Comparison of ENCODE assay signal across 8 cellular contexts in genomic region chr10:73873843-73874215, GRCh38. TPM values are rescaled to one million over a fixed set of nuclear protein-coding genes. Genes with fewer than 3 reads are reported as not detected.
DNase-seq lines count a peak whose midpoint lies in the region; ATAC-seq, FAIRE-seq and TF ChIP-seq lines count a peak whose summit lies in the region.

No MANE protein-coding gene starts in this region.

- no peak for TF ChIP-seq POLR2A in HepG2 (IDR thresholded peaks at IDR 0.05; ENCODE audit: insufficient read depth in 1 of 2, low read depth in 2 of 2, low read length in 2 of 2)

- no peaks in the 10 kb centered on the region for H3K9me3 ChIP-seq in CD8-positive, alpha-beta memory T cell (ENCODE audit: low read length)
- H3K9me3 ChIP-seq in HEK293 (ENCODE audit: control insufficient read depth, insufficient read depth, low read depth, low read length) (no peaks in the 10 kb centered on the region), HepG2 (ENCODE audit: low read length) (no peaks in the 10 kb centered on the region)

- no peak for TF ChIP-seq RAD21 in HepG2 (CRISPR knock-in tag; IDR thresholded peaks at IDR 0.05)

- POLR2A ChIA-PET in CD8-positive, alpha-beta memory T cell (lab: Charles Lee) = interaction anchor here (1.0 to 2.1 kb wide), 4 partner anchors 11 to 24 kb away, joined by 3 to 10 read pairs (median 5); no protein-coding TSS in a partner anchor
- POLR2A ChIA-PET in HEK293 (lab: Yijun Ruan, JAX) (interaction anchor here (1.1 to 2.0 kb wide), 2 partner anchors 12 to 93 kb away, joined by 3 to 4 read pairs; no protein-coding TSS in a partner anchor), HepG2 (lab: Yijun Ruan, JAX) (interaction anchor here (0.9 to 3.2 kb wide), 4 partner anchors 10 to 55 kb away, joined by 3 to 23 read pairs (median 5); no protein-coding TSS in a partner anchor)

- no peaks in the 10 kb centered on the region for H3K27me3 Mint-ChIP-seq in CD8-positive, alpha-beta memory T cell
- H3K27me3 Mint-ChIP-seq in activated naive CD4-positive, alpha-beta T cell treated with anti-CD3 and anti-CD28 coated beads, Interleukin-2, amount 50 U/mL, for 24 hours = no peaks in the 10 kb centered on the region

- no peak overlapping the region; the same call in 1 of the 2 replicates for H3K4me2 ChIP-seq in HepG2 (ENCODE audit: low read depth, low read length)

- no peak overlapping the region for H2AFZ ChIP-seq in HepG2 (ENCODE audit: low read length)

- FAIRE-seq in HepG2 (lab: Jason Lieb, UNC) = no peak

- 0% methylated on average over 1 of the region's 39 CpGs for WGBS in HepG2 (ENCODE audit: low lambda C conversion rate)

- H4K20me1 ChIP-seq in HepG2 (ENCODE audit: insufficient read depth, low read length) = peaks cover 13% of the 10 kb centered on the region; the same call in 1 of the 2 replicates

- H3K4me3 Mint-ChIP-seq in CD8-positive, alpha-beta memory T cell = peak overlapping the region in 5 of 7 donors; percentile 39 to 82 (median 60)
- peak overlapping the region; percentile 47 for H3K4me3 Mint-ChIP-seq in activated naive CD4-positive, alpha-beta T cell treated with anti-CD3 and anti-CD28 coated beads, Interleukin-2, amount 50 U/mL, for 24 hours

- TF ChIP-seq CTCF in HEK293 (tag by site-specific recombination; IDR thresholded peaks at IDR 0.05) (no peak), HepG2 (CRISPR knock-in tag; IDR thresholded peaks at IDR 0.05) (no peak)

- peak in 1 of 5 donors; percentile 9 for DNase-seq in CD8-positive, alpha-beta memory T cell
- no peak for DNase-seq in HepG2 (ENCODE audit: low spot score)
- DNase-seq in NCI-H446 (lab: John Stamatoyannopoulos, UW) = no peak
- DNase-seq in stimulated activated CD4-positive, alpha-beta T cell treated with anti-CD3 and anti-CD28 coated beads, Interleukin-4, amount 100 ng/mL, for 24 hours = no peak

- H3K36me3 Mint-ChIP-seq in CD8-positive, alpha-beta memory T cell = peaks cover 0 to 43% (median 4%) of the 10 kb centered on the region in 3 donors
- H3K36me3 Mint-ChIP-seq in activated naive CD4-positive, alpha-beta T cell treated with anti-CD3 and anti-CD28 coated beads, Interleukin-2, amount 50 U/mL, for 24 hours = peaks cover 4% of the 10 kb centered on the region

- no peak overlapping the region for H3K27ac Mint-ChIP-seq in CD8-positive, alpha-beta memory T cell
- no peak overlapping the region for H3K27ac Mint-ChIP-seq in activated naive CD4-positive, alpha-beta T cell treated with anti-CD3 and anti-CD28 coated beads, Interleukin-2, amount 50 U/mL, for 24 hours

- H3K27me3 ChIP-seq in CD8-positive, alpha-beta memory T cell (ENCODE audit: insufficient read depth, low read length, poor library complexity, severe bottlenecking) = no peaks in the 10 kb centered on the region
- no peaks in the 10 kb centered on the region; a peak in 2 of 5 replicates for H3K27me3 ChIP-seq in HepG2 (ENCODE audit: control insufficient read depth in 1 of 2, insufficient read depth in 2 of 2, low read length in 2 of 2)

- H3K4me3 ChIP-seq in CD8-positive, alpha-beta memory T cell (ENCODE audit: low read length) = no peak overlapping the region
- peak overlapping the region; percentile 77 for H3K4me3 ChIP-seq in HEK293 (ENCODE audit: low read depth, low read length)
- H3K4me3 ChIP-seq in HepG2 (replicated peaks in 1 of 3; ENCODE audit: insufficient read depth in 1 of 3, low read depth in 2 of 3, low read length in 3 of 3) = peak overlapping the region; percentile 61 to 80 (median 80); a peak in 4 of 6 replicates

- TF ChIP-seq EP300 in HepG2 (IDR thresholded peaks at IDR 0.05; ENCODE audit: low read depth in 2 of 2, low read length in 2 of 2) (no peak), HepG2 (CRISPR knock-in tag; IDR thresholded peaks at IDR 0.05; ENCODE audit: borderline replicate concordance) (no peak)

- no peak overlapping the region for H3K27ac ChIP-seq in CD8-positive, alpha-beta memory T cell (ENCODE audit: low read depth, low read length)
- H3K27ac ChIP-seq in HEK293 (ENCODE audit: extremely low read depth, low read depth, low read length) (no peak overlapping the region), HepG2 (ENCODE audit: extremely low read length, insufficient read depth, low read length) (no peak overlapping the region)

- peaks cover 19% of the 10 kb centered on the region for H3K79me2 ChIP-seq in HepG2 (ENCODE audit: insufficient read depth, low read length)

- H3K9me3 Mint-ChIP-seq in CD8-positive, alpha-beta memory T cell = no peaks in the 10 kb centered on the region
- no peaks in the 10 kb centered on the region for H3K9me3 Mint-ChIP-seq in activated naive CD4-positive, alpha-beta T cell treated with anti-CD3 and anti-CD28 coated beads, Interleukin-2, amount 50 U/mL, for 24 hours

- CTCF ChIA-PET in CD8-positive, alpha-beta memory T cell (lab: Charles Lee) = interaction anchor here (1.4 to 8.3 kb wide), 5 partner anchors 11 to 66 kb away, joined by 4 to 201 read pairs (median 12); no protein-coding TSS in a partner anchor
- CTCF ChIA-PET in HEK293 (lab: Yijun Ruan, JAX) (interaction anchor here (1.0 to 11.0 kb wide), 2 partner anchors 26 to 67 kb away, joined by 3 to 267 read pairs; no protein-coding TSS in a partner anchor), HepG2 (lab: Yijun Ruan, JAX; ENCODE audit: low intra/inter-chr PET ratio, low total read pairs) (no interaction called here)

- no TSS peak for BruUV-seq in HepG2 (replicated peaks; lab: Mats Ljungman, UMichigan)

- peaks cover 9% of the 10 kb centered on the region for H3K36me3 ChIP-seq in CD8-positive, alpha-beta memory T cell (ENCODE audit: insufficient read depth, low read length)
- H3K36me3 ChIP-seq in HEK293 (ENCODE audit: control insufficient read depth in 2 of 2, insufficient read depth in 1 of 2, low read length in 2 of 2) = peaks cover 0 to 34% of the 10 kb centered on the region in 2 experiments; a peak in 1 of 3 replicates
- peaks cover 0 to 18% of the 10 kb centered on the region in 2 experiments; a peak in 1 of 5 replicates for H3K36me3 ChIP-seq in HepG2 (replicated peaks in 1 of 2; ENCODE audit: control insufficient read depth in 1 of 2, insufficient read depth in 2 of 2, low read length in 2 of 2)

- H3K4me1 ChIP-seq in CD8-positive, alpha-beta memory T cell (ENCODE audit: insufficient read depth, low read length) = peaks cover 51% of the 10 kb centered on the region
- H3K4me1 ChIP-seq in HEK293 (ENCODE audit: control insufficient read depth, insufficient read depth, low read length) = peaks cover 8% of the 10 kb centered on the region
- peaks cover 44% of the 10 kb centered on the region for H3K4me1 ChIP-seq in HepG2 (ENCODE audit: insufficient read depth, low read length)

- ATAC-seq in HepG2 (no peak), HG02798 (IDR thresholded peaks at IDR 0.05; ENCODE audit: poor library complexity, unreplicated experiment) (no peak), HG02610 (IDR thresholded peaks at IDR 0.05; ENCODE audit: unreplicated experiment) (no peak)

- 0 out of 2 replicates have a peak overlapping the region, but pooled peaks have one; percentile 14 for H3K9ac ChIP-seq in HepG2 (ENCODE audit: insufficient read depth, low read depth, low read length)

- in situ Hi-C loops in HepG2 (cut with HindIII; ENCODE audit: extremely low pct_ligation_motif_present, low pct_unique_long_range_greater_than_20kb) = no loop called here

- H3K4me1 Mint-ChIP-seq in CD8-positive, alpha-beta memory T cell = peaks cover 50 to 78% (median 50%) of the 10 kb centered on the region in 3 donors
- peaks cover 80% of the 10 kb centered on the region for H3K4me1 Mint-ChIP-seq in activated naive CD4-positive, alpha-beta T cell treated with anti-CD3 and anti-CD28 coated beads, Interleukin-2, amount 50 U/mL, for 24 hours

- intact Hi-C loops in HepG2 (cut with micrococcal nuclease; ENCODE audit: unreplicated experiment) = no loop called here

RNA-seq across cellular contexts. Expression of gene CAMK2G, which starts 0.5 kb away (rescaled TPM):
- 10 to 100 TPM; 17.3 to 17.5 TPM for total RNA-seq in CD8-positive, alpha-beta memory T cell
- polyA plus RNA-seq in CD8-positive, alpha-beta memory T cell = 8.1 TPM
- total RNA-seq in HepG2 (2016; rRNA removed; fragmentation: Illumina TruSeq; extraction: Trizol) = 13.0 and 15.9 TPM in 2 replicates
- 4.7 and 5.8 TPM in 2 replicates for total RNA-seq in HepG2 (2016; cell fraction: cytosol; rRNA removed; fragmentation: Illumina TruSeq; extraction: Trizol; ENCODE audit: low read depth)
- total RNA-seq in HepG2 (2016; cell fraction: insoluble cytoplasmic fraction; rRNA removed; fragmentation: Illumina TruSeq; extraction: Trizol) = 10.6 and 15.6 TPM in 2 replicates
- total RNA-seq in HepG2 (2016; cell fraction: membrane; rRNA removed; fragmentation: Illumina TruSeq; extraction: Trizol) = 10.3 and 11.5 TPM in 2 replicates
- 16.8 and 19.6 TPM in 2 replicates for total RNA-seq in HepG2 (2016; cell fraction: nucleus; rRNA removed; fragmentation: Illumina TruSeq; extraction: Trizol)
- polyA plus RNA-seq in HepG2 (2011; rRNA removed) = 18.8 and 19.3 TPM in 2 replicates
- 15.0 and 15.2 TPM in 2 replicates for polyA plus RNA-seq in HepG2 (2011; cell fraction: cytosol; rRNA removed)
- 53.3 and 57.3 TPM in 2 replicates for polyA plus RNA-seq in HepG2 (2011; cell fraction: nucleus; rRNA removed)
- 10.4 and 10.5 TPM in 2 replicates for polyA plus RNA-seq in HepG2 (2012)
- polyA plus RNA-seq in HepG2 (2016; cell fraction: cytosol; fragmentation: Illumina TruSeq; extraction: Trizol; ENCODE audit: low read depth) = 4.0 TPM in 2 replicates
- 9.8 and 10.5 TPM in 2 replicates for polyA plus RNA-seq in HepG2 (2016; cell fraction: insoluble cytoplasmic fraction; fragmentation: Illumina TruSeq; extraction: Trizol; ENCODE audit: low read depth)
- 5.7 and 6.7 TPM in 2 replicates for polyA plus RNA-seq in HepG2 (2016; cell fraction: membrane; fragmentation: Illumina TruSeq; extraction: Trizol; ENCODE audit: low read depth)
- 46.0 and 46.5 TPM in 2 replicates for polyA plus RNA-seq in HepG2 (2016; cell fraction: nucleus; fragmentation: Illumina TruSeq; extraction: Trizol; ENCODE audit: insufficient read depth, low read depth)
- 17.4 and 41.1 TPM in 2 replicates for polyA minus RNA-seq in HepG2 (2011; rRNA and poly(A)+ RNA removed; ENCODE audit: low replicate concordance)
- 7.7 and 8.2 TPM in 2 replicates for polyA minus RNA-seq in HepG2 (2011; cell fraction: cytosol; rRNA and poly(A)+ RNA removed)
- 17.5 and 19.6 TPM in 2 replicates for polyA minus RNA-seq in HepG2 (2011; cell fraction: nucleus; rRNA and poly(A)+ RNA removed)

RNA-seq across cellular contexts. Expression of gene PLAU, which starts 37.1 kb away (rescaled TPM):
- 1 to 10 TPM; 1.2 to 1.6 TPM for total RNA-seq in CD8-positive, alpha-beta memory T cell
- polyA plus RNA-seq in CD8-positive, alpha-beta memory T cell = not detected
- 4.8 and 11.2 TPM in 2 replicates for total RNA-seq in HepG2 (2016; rRNA removed; fragmentation: Illumina TruSeq; extraction: Trizol)
- total RNA-seq in HepG2 (2016; cell fraction: cytosol; rRNA removed; fragmentation: Illumina TruSeq; extraction: Trizol; ENCODE audit: low read depth) = 1.9 and 6.6 TPM in 2 replicates
- 5.2 and 16.9 TPM in 2 replicates for total RNA-seq in HepG2 (2016; cell fraction: insoluble cytoplasmic fraction; rRNA removed; fragmentation: Illumina TruSeq; extraction: Trizol)
- total RNA-seq in HepG2 (2016; cell fraction: membrane; rRNA removed; fragmentation: Illumina TruSeq; extraction: Trizol) = 4.7 and 7.7 TPM in 2 replicates
- total RNA-seq in HepG2 (2016; cell fraction: nucleus; rRNA removed; fragmentation: Illumina TruSeq; extraction: Trizol) = 9.1 and 18.5 TPM in 2 replicates
- 0.37 and 0.45 TPM in 2 replicates for polyA plus RNA-seq in HepG2 (2011; rRNA removed)
- 0.39 and 0.50 TPM in 2 replicates for polyA plus RNA-seq in HepG2 (2011; cell fraction: cytosol; rRNA removed)
- polyA plus RNA-seq in HepG2 (2011; cell fraction: nucleus; rRNA removed) = 0.51 and 0.62 TPM in 2 replicates
- 0.13 and 0.16 TPM in 2 replicates for polyA plus RNA-seq in HepG2 (2012)
- 1.0 and 2.5 TPM in 2 replicates for polyA plus RNA-seq in HepG2 (2016; cell fraction: cytosol; fragmentation: Illumina TruSeq; extraction: Trizol; ENCODE audit: low read depth)
- polyA plus RNA-seq in HepG2 (2016; cell fraction: insoluble cytoplasmic fraction; fragmentation: Illumina TruSeq; extraction: Trizol; ENCODE audit: low read depth) = 4.9 and 5.1 TPM in 2 replicates
- polyA plus RNA-seq in HepG2 (2016; cell fraction: membrane; fragmentation: Illumina TruSeq; extraction: Trizol; ENCODE audit: low read depth) = 2.7 and 3.5 TPM in 2 replicates
- 18.1 and 26.1 TPM in 2 replicates for polyA plus RNA-seq in HepG2 (2016; cell fraction: nucleus; fragmentation: Illumina TruSeq; extraction: Trizol; ENCODE audit: insufficient read depth, low read depth)
- 0.10 and 5.1 TPM in 2 replicates for polyA minus RNA-seq in HepG2 (2011; rRNA and poly(A)+ RNA removed; ENCODE audit: low replicate concordance)
- not detected in 2 replicates for polyA minus RNA-seq in HepG2 (2011; cell fraction: cytosol; rRNA and poly(A)+ RNA removed)
- polyA minus RNA-seq in HepG2 (2011; cell fraction: nucleus; rRNA and poly(A)+ RNA removed) = 0.13 TPM in 1 of 2 replicates, not detected in the other
